8 cellular contexts compared by ENCODE assay signal in the genomic region with DNA sequence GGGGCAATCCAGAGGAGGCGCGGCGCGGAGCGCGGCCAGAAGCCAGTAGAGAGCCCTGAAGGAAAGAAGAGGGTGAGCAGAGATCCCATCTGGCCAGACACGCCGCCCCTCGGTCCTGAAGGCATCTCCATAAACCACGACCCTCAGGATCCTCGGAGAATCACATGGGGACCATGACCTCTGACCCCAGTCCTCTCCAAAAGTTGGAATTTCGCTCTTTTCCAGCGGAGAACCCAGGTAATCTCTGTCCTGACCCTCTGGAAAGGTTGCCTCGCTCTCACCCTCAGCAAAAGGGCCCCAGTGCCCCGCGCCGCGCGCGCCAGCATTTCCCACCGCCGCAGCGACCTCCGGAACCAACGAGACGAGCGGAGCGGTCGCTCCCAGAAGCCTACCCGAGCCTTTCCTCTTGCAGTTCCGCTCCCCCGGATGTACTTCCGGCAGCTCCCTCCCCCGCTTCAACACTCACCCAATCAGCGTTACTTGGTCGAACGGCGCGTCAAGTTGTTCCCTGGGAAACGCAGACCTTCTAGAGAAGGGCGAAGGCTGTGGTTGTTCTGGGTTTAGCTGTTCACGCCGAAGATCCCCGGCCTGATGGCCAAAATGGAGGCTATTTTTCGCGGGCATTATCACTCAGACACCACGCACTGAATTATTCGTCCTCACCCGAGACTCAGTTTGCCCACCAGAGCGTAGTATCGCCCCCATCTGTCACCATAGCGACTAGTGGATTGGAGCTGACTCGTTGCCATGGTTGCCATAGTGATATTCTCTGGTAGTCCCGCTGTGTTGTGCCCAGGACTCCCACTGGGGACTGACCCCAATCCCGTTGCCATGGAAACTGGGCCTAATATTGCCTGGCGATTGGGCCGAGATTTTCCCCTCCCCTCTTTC. TPM values are rescaled to one million over a fixed set of nuclear protein-coding genes. Genes with fewer than 3 reads are reported as not detected.
DNase-seq lines count a peak whose midpoint lies in the region; ATAC-seq and TF ChIP-seq lines count a peak whose summit lies in the region.

A gene with protein sequence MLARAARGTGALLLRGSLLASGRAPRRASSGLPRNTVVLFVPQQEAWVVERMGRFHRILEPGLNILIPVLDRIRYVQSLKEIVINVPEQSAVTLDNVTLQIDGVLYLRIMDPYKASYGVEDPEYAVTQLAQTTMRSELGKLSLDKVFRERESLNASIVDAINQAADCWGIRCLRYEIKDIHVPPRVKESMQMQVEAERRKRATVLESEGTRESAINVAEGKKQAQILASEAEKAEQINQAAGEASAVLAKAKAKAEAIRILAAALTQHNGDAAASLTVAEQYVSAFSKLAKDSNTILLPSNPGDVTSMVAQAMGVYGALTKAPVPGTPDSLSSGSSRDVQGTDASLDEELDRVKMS (minus strand): TSS at position 363 of the 891 bp plus-strand sequence. CDS start 37 bp downstream, at position 326.

- H3K9me3 ChIP-seq in upper lobe of right lung = no peaks in the 10 kb centered on the region

- peak within 1 kb of the TSS; percentile 86 for H3K4me3 ChIP-seq in upper lobe of right lung

- in situ Hi-C loops in GM13976 (cut with MboI; ENCODE audit: low sequenced_read_pairs, unreplicated experiment) = no loop called here

- H3K27me3 ChIP-seq in upper lobe of right lung = no peaks in the 10 kb centered on the region

- DNase-seq in GM13976 (ENCODE audit: low spot score) = peak; percentile 97
- peak; percentile 97 for DNase-seq in NCI-H146 treated with DMSO at 0.1 percent for 48 hours (lab: John Stamatoyannopoulos, UW; ENCODE audit: unreplicated experiment)
- peak; percentile 97 for DNase-seq in amniotic epithelial cell (ENCODE audit: low read depth)
- DNase-seq in left cardiac atrium = peak; percentile 95
- DNase-seq in posterior vena cava (ENCODE audit: low spot score) = peak; percentile 98
- peak; percentile 95 for DNase-seq in upper lobe of right lung

- H3K36me3 ChIP-seq in upper lobe of right lung = peaks cover 63% of the 10 kb centered on the region

- ATAC-seq in HG02870 (IDR thresholded peaks at IDR 0.05; ENCODE audit: unreplicated experiment) = peak; percentile 97
- ATAC-seq in left cardiac atrium = peak; percentile 97 to 98
- peak; percentile 98 for ATAC-seq in upper lobe of right lung

- TF ChIP-seq CTCF in GM13976 (IDR thresholded peaks at IDR 0.05; ENCODE audit: borderline replicate concordance, control extremely low read depth, extremely low read depth, insufficient read depth, missing control alignments) (no peak), upper lobe of right lung (IDR thresholded peaks at IDR 0.05) (no peak)

- H3K27ac ChIP-seq in upper lobe of right lung = peak within 1 kb of the TSS; percentile 92

- intact Hi-C loops in T-helper 1 cell treated with Interleukin-12 subunit alpha and Interleukin-12 subunit beta and Interleukin-4 antibody, amounts not matched to agents 30 ng/mL and 1 ng/mL, for 36 hours (cut with micrococcal nuclease) = loop anchor here (1.0 kb wide), 6 partner anchors 8 to 501 kb away; partner anchors contain the start of genes DNAJB5 and VCP
- intact Hi-C loops in left cardiac atrium (cut with DNase I) (loop anchor here in 1 of 2 donors (2.0 kb wide), 1 partner anchor 30 kb away; the partner anchor contains the start of gene VCP), posterior vena cava (cut with DNase I) (loop anchor here in 1 of 2 donors (10.0 kb wide), 1 partner anchor 742 kb away; no protein-coding TSS in a partner anchor), upper lobe of right lung (cut with DNase I) (no loop called here)

- H3K4me1 ChIP-seq in upper lobe of right lung = peaks cover 17% of the 10 kb centered on the region

RNA-seq across cellular contexts. Expression of the gene that starts here (rescaled TPM):
- total RNA-seq in T-helper 1 cell treated with Interleukin-12 subunit alpha and Interleukin-12 subunit beta and Interleukin-4 antibody, amounts not matched to agents 30 ng/mL and 1 ng/mL, for 36 hours = 141 and 143 TPM in 2 replicates
- 10 to 100 TPM; 95.7 to 97.4 TPM for total RNA-seq in left cardiac atrium
- 10 to 100 TPM; 67.9 to 71.6 TPM for total RNA-seq in posterior vena cava
- total RNA-seq in upper lobe of right lung = 59.4 TPM

Comparison
In these comparisons a context has a peak if more than half of its experiments do, and no peak if none do; other contexts are left out.
1. Peak in every context shown above with its lines: DNase-seq, ATAC-seq, H3K4me3 ChIP-seq and H3K27ac ChIP-seq.